ENCODE assay signal across 26 cellular contexts in genomic region chr5:16134204-16134603, GRCh38. TPM values are rescaled to one million over a fixed set of nuclear protein-coding genes. Genes with fewer than 3 reads are reported as not detected.
"Had no signal": no experiment of that assay in that cellular context is flagged by ENCODE, and none has a peak within 500 bp of the region (broad histone marks: within the 10 kb centered on the region; RNA-seq: fewer than 3 reads in every experiment).

No MANE protein-coding gene starts in this region.

- H3K36me3 ChIP-seq: gastrocnemius medialis, heart right ventricle, neutrophil, sigmoid colon, stomach, thoracic aorta, transverse colon had no signal

- H3K4me3 ChIP-seq: gastrocnemius medialis, heart right ventricle, sigmoid colon, skin epidermis, stomach, thoracic aorta, transverse colon had no signal

- H3K9me3 ChIP-seq: gastrocnemius medialis, neutrophil, thoracic aorta, transverse colon had no signal

- DNase-seq: effector memory CD4-positive, alpha-beta T cell; gastrocnemius medialis; heart right ventricle; hypothalamus; kidney glomerular epithelial cell; mammary epithelial cell; naive thymus-derived CD4-positive, alpha-beta T cell; nephron progenitor cell; posterior cingulate gyrus; sigmoid colon; stimulated activated CD4-positive, alpha-beta T cell treated with anti-CD3 and anti-CD28 coated beads, Interleukin-2, amount 100 ng/mL, for 24 hours; stimulated activated CD4-positive, alpha-beta T cell treated with anti-CD3 and anti-CD28 coated beads, Interleukin-4, amount 100 ng/mL, for 4 hours; stimulated activated naive B cell treated with anti-CD40 and anti-IgM and Interleukin-4, amounts not matched to agents 10 μg/mL and 1 μg/mL and 100 μg/mL, for 72 hours; stomach; substantia nigra; transverse colon had no signal

- H3K27me3 ChIP-seq: gastrocnemius medialis, heart right ventricle, neutrophil, sigmoid colon, stomach, transverse colon had no signal

- H3K4me1 ChIP-seq: gastrocnemius medialis, sigmoid colon, stomach, transverse colon had no signal

- ATAC-seq: esophagus mucosa; gastrocnemius medialis; naive thymus-derived CD4-positive, alpha-beta T cell; stimulated activated naive B cell treated with anti-CD40 and anti-IgM and Interleukin-4, amounts not matched to agents 10 μg/mL and 1 μg/mL and 100 μg/mL, for 72 hours had no signal

- H3K27ac ChIP-seq: gastrocnemius medialis, neutrophil, sigmoid colon, skin epidermis, stomach, thoracic aorta, transverse colon had no signal

RNA-seq across cellular contexts. Expression of gene MARCHF11, which starts 45.4 kb away (rescaled TPM):
- total RNA-seq: esophagus mucosa; fibroblast of villous mesenchyme; gastrocnemius medialis; lower leg skin; mammary epithelial cell; mesenteric fat pad; mononuclear cell; naive thymus-derived CD4-positive, alpha-beta T cell; osteocyte; pulmonary artery endothelial cell; sigmoid colon; stomach; thoracic aorta; transverse colon had no signal
- polyA plus RNA-seq: mammary epithelial cell; naive thymus-derived CD4-positive, alpha-beta T cell; sigmoid colon; stomach had no signal
